In the genomic region with DNA sequence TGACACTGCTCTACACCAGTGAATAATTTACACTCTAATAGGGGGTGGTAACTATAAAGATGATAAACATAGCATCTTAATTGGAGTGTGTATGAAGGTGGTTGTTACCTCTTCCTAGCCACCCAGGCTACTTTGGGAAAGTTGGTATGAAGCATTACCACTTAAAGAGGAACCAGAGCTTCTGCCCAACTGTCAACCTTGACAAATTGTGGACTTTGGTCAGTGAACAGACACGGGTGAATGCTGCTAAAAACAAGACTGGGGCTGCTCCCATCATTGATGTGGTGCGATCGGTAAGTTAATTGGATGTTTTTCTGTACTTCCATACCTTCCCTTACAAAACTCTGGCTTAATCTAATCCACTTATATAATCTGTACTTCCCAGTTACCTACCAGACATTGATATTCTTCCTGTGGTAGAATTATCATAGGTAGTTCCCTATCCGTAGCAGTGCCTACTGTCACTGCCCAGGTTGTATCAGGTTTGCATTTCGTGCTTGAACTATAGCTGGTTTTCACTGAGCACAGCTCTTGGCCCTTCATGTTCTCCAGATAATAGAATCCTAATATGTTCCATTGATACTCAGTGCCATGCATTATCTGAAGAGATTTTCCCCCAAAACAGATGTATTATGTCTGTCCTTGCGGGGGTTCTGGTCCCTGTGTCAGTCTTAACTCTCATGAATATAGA, we compare ENCODE assay signal across 9 cellular contexts. TPM values are rescaled to one million over a fixed set of nuclear protein-coding genes. Genes with fewer than 3 reads are reported as not detected.
DNase-seq lines count a peak whose midpoint lies in the region; ATAC-seq, FAIRE-seq and TF ChIP-seq lines count a peak whose summit lies in the region.
"Had no signal": no experiment of that assay in that cellular context is flagged by ENCODE, and none has a peak within 500 bp of the region (broad histone marks: within the 10 kb centered on the region; RNA-seq: fewer than 3 reads in every experiment).

No MANE protein-coding gene starts in this region.

- H3K27ac ChIP-seq in OCI-LY7 (ENCODE audit: low read depth, low read length, poor library complexity, severe bottlenecking) (peak overlapping the region; percentile 93), neural progenitor cell (peak overlapping the region; percentile 24), right atrium auricular region (peak overlapping the region in 1 of 2 donors; percentile 97)

- peaks cover 79% of the 10 kb centered on the region for H3F3A ChIP-seq in neural progenitor cell (ENCODE audit: low read depth)

- H2AFZ ChIP-seq in OCI-LY7 (ENCODE audit: low read length) (no peak overlapping the region), neural progenitor cell (replicated peaks) (no peak overlapping the region)

- H3K4me2 ChIP-seq in OCI-LY7 (ENCODE audit: low read length) = peak overlapping the region; percentile 83
- peak overlapping the region; percentile 98 for H3K4me2 ChIP-seq in neural progenitor cell

- H3K4me3 ChIP-seq in GM06990 (replicated peaks; ENCODE audit: low read depth, low read length) (peak overlapping the region; percentile 98), OCI-LY7 (ENCODE audit: low read depth, low read length, poor library complexity, severe bottlenecking) (peak overlapping the region; percentile 88), neural progenitor cell (peak overlapping the region; percentile 94), right atrium auricular region (no peak overlapping the region)

- H3K4me1 ChIP-seq in OCI-LY7 (ENCODE audit: insufficient read depth, low read length, poor library complexity, severe bottlenecking) (peaks cover 50% of the 10 kb centered on the region), neural progenitor cell (peaks cover 25% of the 10 kb centered on the region), right atrium auricular region (peaks cover 0 to 38% of the 10 kb centered on the region in 2 donors)

- TF ChIP-seq CTCF in GM06990 (IDR thresholded peaks at IDR 0.05; ENCODE audit: insufficient read depth, low read length, poor library complexity, severe bottlenecking) (no peak), OCI-LY7 (conservative IDR thresholded peaks at IDR 0.05; ENCODE audit: low read length) (no peak), neural progenitor cell (IDR thresholded peaks at IDR 0.05) (no peak), right atrium auricular region (IDR thresholded peaks at IDR 0.05) (no peak)

- H4K20me1 ChIP-seq in OCI-LY7 (ENCODE audit: insufficient read depth, low read length) = peaks cover 12% of the 10 kb centered on the region
- peaks cover 27% of the 10 kb centered on the region for H4K20me1 ChIP-seq in neural progenitor cell (ENCODE audit: low read depth)

- intact Hi-C loops in OCI-LY7 (cut with micrococcal nuclease; ENCODE audit: unreplicated experiment) = loop anchor here (5.0 to 10.0 kb wide), 2 partner anchors 228 to 1170 kb away; a partner anchor contains a TSS

- peak overlapping the region; percentile 96 to 98 for H3K27ac Mint-ChIP-seq in effector memory CD8-positive, alpha-beta T cell
- peak overlapping the region; percentile 7 for H3K27ac Mint-ChIP-seq in neural progenitor cell

- H3K4me3 Mint-ChIP-seq in effector memory CD8-positive, alpha-beta T cell = peak overlapping the region; percentile 5 to 91
- peak overlapping the region; percentile 96 for H3K4me3 Mint-ChIP-seq in neural progenitor cell

- no peak overlapping the region for H3K9ac ChIP-seq in neural progenitor cell

- H3K27me3 Mint-ChIP-seq in effector memory CD8-positive, alpha-beta T cell = no peaks in the 10 kb centered on the region
- peaks cover 5% of the 10 kb centered on the region for H3K27me3 Mint-ChIP-seq in neural progenitor cell (ENCODE audit: insufficient read depth, low read depth)

- H3K4me1 Mint-ChIP-seq in effector memory CD8-positive, alpha-beta T cell (ENCODE audit: low read depth in 2 of 2) = peaks cover 40 to 69% of the 10 kb centered on the region in 2 donors
- H3K4me1 Mint-ChIP-seq in neural progenitor cell = peaks cover 60% of the 10 kb centered on the region

- CTCF ChIA-PET in OCI-LY7 (lab: Charles Lee; ENCODE audit: unreplicated experiment) = no interaction called here

- peaks cover 56% of the 10 kb centered on the region for H3K79me2 ChIP-seq in OCI-LY7 (ENCODE audit: insufficient read depth, low read depth, low read length)
- H3K79me2 ChIP-seq in neural progenitor cell (ENCODE audit: low read depth) = peaks cover 49% of the 10 kb centered on the region

- ATAC-seq in effector memory CD8-positive, alpha-beta T cell (replicated peaks) = no peak

- H3K9me2 ChIP-seq in OCI-LY7 (ENCODE audit: insufficient read depth, low read length) = no peaks in the 10 kb centered on the region

- no TSS peak for BruUV-seq in OCI-LY7 (replicated peaks; lab: Mats Ljungman, UMichigan)

- H3K9me3 Mint-ChIP-seq in effector memory CD8-positive, alpha-beta T cell = peaks cover 0 to 4% of the 10 kb centered on the region in 2 donors
- no peaks in the 10 kb centered on the region for H3K9me3 Mint-ChIP-seq in neural progenitor cell

- POLR2A ChIA-PET in OCI-LY7 (lab: Charles Lee) = no interaction called here

- H3K36me3 ChIP-seq in GM06990 (ENCODE audit: control insufficient read depth, insufficient read depth, low read length) (peaks cover 12% of the 10 kb centered on the region), OCI-LY7 (ENCODE audit: insufficient read depth, low read length) (peaks cover 68% of the 10 kb centered on the region), neural progenitor cell (peaks cover 10% of the 10 kb centered on the region), right atrium auricular region (peaks cover 38% of the 10 kb centered on the region)

- H3K9me3 ChIP-seq in OCI-LY7 (ENCODE audit: low read length) = no peaks in the 10 kb centered on the region
- H3K9me3 ChIP-seq in neural progenitor cell (ENCODE audit: low read depth) = no peaks in the 10 kb centered on the region
- H3K9me3 ChIP-seq in right atrium auricular region = no peaks in the 10 kb centered on the region

- no peaks in the 10 kb centered on the region for H3K27me3 ChIP-seq in GM06990 (replicated peaks; ENCODE audit: control insufficient read depth, insufficient read depth, low read length)
- H3K27me3 ChIP-seq in neural progenitor cell = no peaks in the 10 kb centered on the region
- H3K27me3 ChIP-seq in right atrium auricular region = no peaks in the 10 kb centered on the region

- FAIRE-seq in HTR-8/SVneo (lab: Jason Lieb, UNC) = no peak
- FAIRE-seq: RCC 7860 had no signal

- DNase-seq in GM06990 (ENCODE audit: extremely low read depth, insufficient read length) (no peak), OCI-LY7 (ENCODE audit: low spot score) (no peak), neural progenitor cell (ENCODE audit: low spot score) (no peak), HTR-8/SVneo (ENCODE audit: insufficient read length, low spot score) (no peak), NCI-H1417 (lab: John Stamatoyannopoulos, UW) (no peak), right atrium auricular region (ENCODE audit: low spot score) (no peak)
- no peak for DNase-seq in effector memory CD8-positive, alpha-beta T cell
- DNase-seq in activated CD4-positive, CD25-positive, alpha-beta regulatory T cell (lab: John Stamatoyannopoulos, UW) = no peak

- peaks cover 66% of the 10 kb centered on the region for H3K36me3 Mint-ChIP-seq in effector memory CD8-positive, alpha-beta T cell (ENCODE audit: insufficient read depth)
- H3K36me3 Mint-ChIP-seq in neural progenitor cell = peaks cover 33% of the 10 kb centered on the region

RNA-seq across cellular contexts. Expression of a gene that starts 2.2 kb away (rescaled TPM):
- 2,753 and 3,468 TPM in 2 replicates for total RNA-seq in OCI-LY7 (2014; rRNA removed; shearing (Covaris generic))
- total RNA-seq in OCI-LY7 (2022) (1,593 and 1,611 TPM in 2 replicates), neural progenitor cell (ENCODE audit: low replicate concordance) (1,116 and 1,250 TPM in 2 replicates), right atrium auricular region (100 to 1,000 TPM; 598 to 620 TPM)

RNA-seq across cellular contexts. Expression of a gene that starts 2.3 kb away (rescaled TPM):
- total RNA-seq in OCI-LY7 (2014; rRNA removed; shearing (Covaris generic)) = 4.4 and 16.4 TPM in 2 replicates
- total RNA-seq in OCI-LY7 (2022) (19.0 and 20.8 TPM in 2 replicates), neural progenitor cell (ENCODE audit: low replicate concordance) (0.95 and 3.6 TPM in 2 replicates), right atrium auricular region (1 to 10 TPM in 1 of 2 donors, under 1 TPM in 1; 0.56 to 3.7 TPM)

Comparison
In these comparisons a context has a peak if more than half of its experiments do, and no peak if none do; other contexts are left out.
1. H3K4me3 ChIP-seq: peak in GM06990 (single experiment), OCI-LY7 (single experiment) and neural progenitor cell (single experiment); none in right atrium auricular region (0 of 2).